ENCODE assay signal across 1 cellular context in genomic region chr10:67804395-67804678, GRCh38.
TF ChIP-seq lines count a peak whose summit lies in the region.

No MANE protein-coding gene starts in this region.

TF ChIP-seq in H1, 55 proteins besides CTCF, POLR2A, EP300 and RAD21:
- no peak for TF ChIP-seq TCF12 (IDR thresholded peaks at IDR 0.05; ENCODE audit: low read depth, low read length)
- no peak for TF ChIP-seq RXRA (IDR thresholded peaks at IDR 0.05; ENCODE audit: insufficient read depth, low read depth, low read length)
- no peak for TF ChIP-seq BCL11A (IDR thresholded peaks at IDR 0.05; ENCODE audit: low read depth in 2 of 2, low read length in 2 of 2)
- no peak for TF ChIP-seq TAF7 (optimal IDR thresholded peaks at IDR 0.05; ENCODE audit: borderline replicate concordance, low read depth, low read length)
- TF ChIP-seq FOSL1 (IDR thresholded peaks at IDR 0.05; ENCODE audit: insufficient read depth, low read depth, low read length), result no peak
TF ChIP-seq in H1: peak in this region for 0.
